9 cellular contexts compared by ENCODE assay signal in genomic region chr11:45158210-45158644, GRCh38. TPM values are rescaled to one million over a fixed set of nuclear protein-coding genes. Genes with fewer than 3 reads are reported as not detected.
DNase-seq lines count a peak whose midpoint lies in the region; ATAC-seq and TF ChIP-seq lines count a peak whose summit lies in the region.
"Had no signal": no experiment of that assay in that cellular context is flagged by ENCODE, and none has a peak within 500 bp of the region (broad histone marks: within the 10 kb centered on the region; RNA-seq: fewer than 3 reads in every experiment).

No MANE protein-coding gene starts in this region.

- TF ChIP-seq CTCF in fibroblast of pulmonary artery (IDR thresholded peaks at IDR 0.05; ENCODE audit: low read length, missing control alignments) (no peak), thyroid gland (IDR thresholded peaks at IDR 0.05) (no peak), testis (IDR thresholded peaks at IDR 0.05) (no peak)

- H3K9ac ChIP-seq in SK-N-MC (ENCODE audit: insufficient read length), result peak overlapping the region; percentile 55

- peaks cover 0 to 5% (median 0%) of the 10 kb centered on the region in 5 donors for H3K36me3 Mint-ChIP-seq in naive thymus-derived CD4-positive, alpha-beta T cell

- no peaks in the 10 kb centered on the region for H3K9me3 Mint-ChIP-seq in naive thymus-derived CD4-positive, alpha-beta T cell

- H3K27me3 ChIP-seq in naive thymus-derived CD4-positive, alpha-beta T cell (ENCODE audit: control insufficient read depth in 2 of 2, insufficient read depth in 2 of 2, low read length in 2 of 2), result no peaks in the 10 kb centered on the region
- H3K27me3 ChIP-seq in thyroid gland (no peaks in the 10 kb centered on the region), testis (no peaks in the 10 kb centered on the region)

- H3K27ac Mint-ChIP-seq in naive thymus-derived CD4-positive, alpha-beta T cell, result no peak overlapping the region

- no peak overlapping the region for H3K4me3 Mint-ChIP-seq in naive thymus-derived CD4-positive, alpha-beta T cell

- peaks cover 0 to 24% (median 14%) of the 10 kb centered on the region in 7 donors for H3K4me1 Mint-ChIP-seq in naive thymus-derived CD4-positive, alpha-beta T cell

- H3K4me3 ChIP-seq in SK-N-MC (peak overlapping the region; percentile 33), fibroblast of pulmonary artery (replicated peaks; ENCODE audit: low read depth, low read length) (no peak overlapping the region), thyroid gland (replicated peaks in 1 of 3) (no peak overlapping the region), testis (no peak overlapping the region)
- no peak overlapping the region for H3K4me3 ChIP-seq in naive thymus-derived CD4-positive, alpha-beta T cell (ENCODE audit: low read length)

- peak; percentile 15 for ATAC-seq in naive thymus-derived CD4-positive, alpha-beta T cell
- ATAC-seq: left lobe of liver had no signal

- CTCF ChIA-PET in naive thymus-derived CD4-positive, alpha-beta T cell (lab: Charles Lee), result no interaction called here

- 22 to 33% methylated on average over 1 to 3 of the region's 5 CpGs for WGBS in thyroid gland, 2 donors
- WGBS in testis, 2 donors, result 29 to 50% methylated on average over 1 to 5 of the region's 5 CpGs

- TF ChIP-seq POLR2A in thyroid gland (IDR thresholded peaks at IDR 0.05) (no peak), testis (IDR thresholded peaks at IDR 0.05) (no peak)

- H3K27ac ChIP-seq in SK-N-MC (peak overlapping the region; percentile 4; the same call in 1 of the 2 replicates), thyroid gland (peak overlapping the region; percentile 18 to 75 (median 62)), testis (peak overlapping the region in 1 of 2 donors; percentile 53)
- H3K27ac ChIP-seq in naive thymus-derived CD4-positive, alpha-beta T cell (ENCODE audit: low read depth, low read length), result no peak overlapping the region

- POLR2A ChIA-PET in naive thymus-derived CD4-positive, alpha-beta T cell (lab: Charles Lee), result no interaction called here

- intact Hi-C loops in naive thymus-derived CD4-positive, alpha-beta T cell (cut with micrococcal nuclease), result no loop called here
- intact Hi-C loops in thyroid gland (cut with DNase I) (no loop called here), testis (cut with DNase I; ENCODE audit: low total_unique reads) (no loop called here)

- H3K27me3 Mint-ChIP-seq in naive thymus-derived CD4-positive, alpha-beta T cell, result no peaks in the 10 kb centered on the region

- no peaks in the 10 kb centered on the region for H3K4me1 ChIP-seq in naive thymus-derived CD4-positive, alpha-beta T cell (ENCODE audit: control insufficient read depth in 2 of 2, insufficient read depth in 2 of 2, low read length in 2 of 2)
- peaks cover 60 to 66% of the 10 kb centered on the region in 2 donors for H3K4me1 ChIP-seq in thyroid gland
- peaks cover 48% of the 10 kb centered on the region for H3K4me1 ChIP-seq in testis

- DNase-seq in SK-N-MC (ENCODE audit: low read depth, low spot score), result no peak
- peak; percentile 33 for DNase-seq in fibroblast of pulmonary artery (ENCODE audit: low read depth)
- no peak for DNase-seq in naive thymus-derived CD4-positive, alpha-beta T cell
- DNase-seq in thyroid gland, result peak; percentile 66 to 69
- no peak for DNase-seq in testis
- no peak for DNase-seq in foreskin melanocyte
- DNase-seq in activated CD8-positive, alpha-beta memory T cell treated with anti-CD3 and anti-CD28 coated beads, Interleukin-2, amount 50 U/mL, for 48 hours, result no peak
- DNase-seq in NCI-H1105 treated with DMSO at 0.1 percent for 48 hours (lab: John Stamatoyannopoulos, UW), result no peak

- H3K9me3 ChIP-seq in SK-N-MC (ENCODE audit: low read depth, low read length) (no peaks in the 10 kb centered on the region), thyroid gland (no peaks in the 10 kb centered on the region), testis (no peaks in the 10 kb centered on the region)
- no peaks in the 10 kb centered on the region for H3K9me3 ChIP-seq in naive thymus-derived CD4-positive, alpha-beta T cell (ENCODE audit: control insufficient read depth in 2 of 3, low read length in 3 of 3)

- H3K36me3 ChIP-seq in SK-N-MC (ENCODE audit: insufficient read depth, low read length) (no peaks in the 10 kb centered on the region), thyroid gland (no peaks in the 10 kb centered on the region), testis (ENCODE audit: low read depth, missing control alignments) (no peaks in the 10 kb centered on the region)
- no peaks in the 10 kb centered on the region for H3K36me3 ChIP-seq in naive thymus-derived CD4-positive, alpha-beta T cell (ENCODE audit: control insufficient read depth in 2 of 3, insufficient read depth in 3 of 3, low read length in 3 of 3)

RNA-seq across cellular contexts. Expression of gene PRDM11, which starts 11.8 kb away (rescaled TPM):
- 1 to 10 TPM; 2.2 to 8.8 (median 6.4) TPM for total RNA-seq in naive thymus-derived CD4-positive, alpha-beta T cell
- 1 to 10 TPM in 1 of 2 donors, under 1 TPM in 1; 0.44 to 1.1 TPM for polyA plus RNA-seq in naive thymus-derived CD4-positive, alpha-beta T cell
- 10 to 100 TPM in 3 of 4 donors, 1 to 10 TPM in 1; 8.6 to 53.3 (median 31.0) TPM for total RNA-seq in thyroid gland
- total RNA-seq in testis, result 10 to 100 TPM; 13.6 to 15.9 TPM
- 6.4 TPM for polyA plus RNA-seq in testis (ENCODE audit: insufficient read depth, low read depth, low replicate concordance)

Comparison
In these comparisons a context has a peak if more than half of its experiments do, and no peak if none do; other contexts are left out.
1. DNase-seq: peak in fibroblast of pulmonary artery (single experiment) and thyroid gland (2 of 2); none in SK-N-MC (single experiment), naive thymus-derived CD4-positive, alpha-beta T cell (0 of 9), testis (single experiment), foreskin melanocyte (single experiment), activated CD8-positive, alpha-beta memory T cell treated with anti-CD3 and anti-CD28 coated beads, Interleukin-2, amount 50 U/mL, for 48 hours (single experiment) and NCI-H1105 treated with DMSO at 0.1 percent for 48 hours (single experiment).